ENCODE assay signal across 33 cellular contexts in genomic region chr19:55031178-55031577, GRCh38. TPM values are rescaled to one million over a fixed set of nuclear protein-coding genes. Genes with fewer than 3 reads are reported as not detected.
DNase-seq lines count a peak whose midpoint lies in the region; ATAC-seq, FAIRE-seq and TF ChIP-seq lines count a peak whose summit lies in the region.
"Had no signal": no experiment of that assay in that cellular context is flagged by ENCODE, and none has a peak within 500 bp of the region (broad histone marks: within the 10 kb centered on the region; RNA-seq: fewer than 3 reads in every experiment).

No MANE protein-coding gene starts in this region.

- no peak for TF ChIP-seq CTCF in HepG2 (CRISPR knock-in tag; IDR thresholded peaks at IDR 0.05)
- TF ChIP-seq CTCF in right lobe of liver (IDR thresholded peaks at IDR 0.05), result no peak
- TF ChIP-seq CTCF in WTC11 (IDR thresholded peaks at IDR 0.05), result no peak
- TF ChIP-seq CTCF in upper lobe of right lung (IDR thresholded peaks at IDR 0.05), result no peak

- ATAC-seq in HepG2, result no peak
- no peak for ATAC-seq in right lobe of liver
- no peak for ATAC-seq in WTC11
- ATAC-seq in upper lobe of right lung, result no peak
- ATAC-seq: GM12878 had no signal

- H4K8ac ChIP-seq in mesendoderm (ENCODE audit: low read depth, low read length), result no peak overlapping the region

- BruUV-seq in HepG2 (replicated peaks; lab: Mats Ljungman, UMichigan), result no TSS peak

- H2BK15ac ChIP-seq in mesendoderm (replicated peaks; ENCODE audit: low read depth), result no peak overlapping the region

- H3K36me3 ChIP-seq in HepG2 (replicated peaks in 1 of 2; ENCODE audit: control insufficient read depth in 1 of 2, insufficient read depth in 2 of 2, low read length in 2 of 2) (no peaks in the 10 kb centered on the region), right lobe of liver (no peaks in the 10 kb centered on the region), upper lobe of right lung (no peaks in the 10 kb centered on the region), mesendoderm (ENCODE audit: control insufficient read depth, insufficient read depth, low read length) (no peaks in the 10 kb centered on the region)
- H3K36me3 ChIP-seq: BE2C had no signal

- H3K79me2 ChIP-seq in HepG2 (ENCODE audit: insufficient read depth, low read length), result no peaks in the 10 kb centered on the region
- peaks cover 2% of the 10 kb centered on the region for H3K79me2 ChIP-seq in mesendoderm (ENCODE audit: control insufficient read depth, insufficient read depth, low read length)

- no peaks in the 10 kb centered on the region for H3K79me1 ChIP-seq in mesendoderm (ENCODE audit: low read length)

- WGBS in HepG2 (ENCODE audit: low lambda C conversion rate), result 50% methylated on average over 7 of the region's 7 CpGs
- 74% methylated on average over 6 of the region's 7 CpGs for WGBS in right lobe of liver (ENCODE audit: insufficient coverage, low coverage, low lambda C conversion rate, missing lambda C conversion rate)
- WGBS in mesendoderm (ENCODE audit: extremely low coverage, insufficient coverage, low lambda C conversion rate), result no CpG with 5 or more reads among the region's 7 CpGs

- TF ChIP-seq POLR2A in HepG2 (IDR thresholded peaks at IDR 0.05; ENCODE audit: insufficient read depth in 1 of 2, low read depth in 2 of 2, low read length in 2 of 2) (no peak), right lobe of liver (IDR thresholded peaks at IDR 0.05) (no peak)

- intact Hi-C loops in HepG2 (cut with micrococcal nuclease; ENCODE audit: unreplicated experiment) (no loop called here), right lobe of liver (cut with DNase I) (no loop called here), posterior vena cava (cut with DNase I) (no loop called here), upper lobe of right lung (cut with DNase I) (no loop called here)

- no peak overlapping the region for H3K9ac ChIP-seq in HepG2 (ENCODE audit: insufficient read depth, low read depth, low read length)
- H3K9ac ChIP-seq in mesendoderm (ENCODE audit: low read length), result no peak overlapping the region
- H3K9ac ChIP-seq: BLaER1 had no signal

- no peak overlapping the region for H4K5ac ChIP-seq in mesendoderm (ENCODE audit: low read length)

- H3K9me3 Mint-ChIP-seq in WTC11, result peaks cover 3% of the 10 kb centered on the region

- no peaks in the 10 kb centered on the region for H3K4me1 Mint-ChIP-seq in WTC11

- H3K4me3 Mint-ChIP-seq in WTC11, result no peak overlapping the region
- H3K4me3 Mint-ChIP-seq: CD14-positive monocyte; CD4-positive, alpha-beta memory T cell; CD4-positive, CD25-positive, alpha-beta regulatory T cell; CD8-positive, alpha-beta memory T cell had no signal

- peaks cover 3% of the 10 kb centered on the region for H3K36me3 Mint-ChIP-seq in WTC11

- TF ChIP-seq EP300 in HepG2 (IDR thresholded peaks at IDR 0.05; ENCODE audit: low read depth in 2 of 2, low read length in 2 of 2), result no peak
- no peak for TF ChIP-seq EP300 in HepG2 (CRISPR knock-in tag; IDR thresholded peaks at IDR 0.05; ENCODE audit: borderline replicate concordance)

- no peak for FAIRE-seq in HepG2 (lab: Jason Lieb, UNC)
- FAIRE-seq: A204.1, GM12878, GM12892, GM18507, GM19239 had no signal

- no peak overlapping the region for H3K27ac Mint-ChIP-seq in WTC11
- H3K27ac Mint-ChIP-seq: CD14-positive monocyte; CD4-positive, alpha-beta memory T cell; CD4-positive, CD25-positive, alpha-beta regulatory T cell; CD8-positive, alpha-beta memory T cell had no signal

- POLR2A ChIA-PET in HepG2 (lab: Yijun Ruan, JAX) (no interaction called here), WTC11 (lab: Charles Lee) (no interaction called here)

- H3K23ac ChIP-seq in mesendoderm (ENCODE audit: low read length), result no peak overlapping the region

- no peak overlapping the region for H2BK5ac ChIP-seq in mesendoderm (ENCODE audit: low read length)

- H3K4me1 ChIP-seq in HepG2 (ENCODE audit: insufficient read depth, low read length), result no peaks in the 10 kb centered on the region
- no peaks in the 10 kb centered on the region for H3K4me1 ChIP-seq in right lobe of liver
- H3K4me1 ChIP-seq in upper lobe of right lung, result no peaks in the 10 kb centered on the region
- H3K4me1 ChIP-seq in mesendoderm (ENCODE audit: control insufficient read depth, low read depth, low read length), result no peaks in the 10 kb centered on the region
- H3K4me1 ChIP-seq: BE2C had no signal

- no peak overlapping the region for H3K18ac ChIP-seq in mesendoderm (ENCODE audit: low read length)

- H3K27ac ChIP-seq in HepG2 (ENCODE audit: extremely low read length, insufficient read depth, low read length), result no peak overlapping the region
- no peak overlapping the region for H3K27ac ChIP-seq in right lobe of liver
- H3K27ac ChIP-seq in upper lobe of right lung, result no peak overlapping the region
- H3K27ac ChIP-seq in mesendoderm (ENCODE audit: low read depth, low read length), result no peak overlapping the region
- H3K27ac ChIP-seq: BLaER1 had no signal

- no peak overlapping the region for H2AK5ac ChIP-seq in mesendoderm (ENCODE audit: low read length)

- no peak overlapping the region for H3K4me3 ChIP-seq in HepG2 (replicated peaks in 1 of 3; ENCODE audit: insufficient read depth in 1 of 3, low read depth in 2 of 3, low read length in 3 of 3)
- H3K4me3 ChIP-seq in right lobe of liver, result no peak overlapping the region
- no peak overlapping the region for H3K4me3 ChIP-seq in upper lobe of right lung
- H3K4me3 ChIP-seq in mesendoderm (ENCODE audit: low read length), result no peak overlapping the region
- H3K4me3 ChIP-seq: BLaER1, GM12878 had no signal

- H2AFZ ChIP-seq in HepG2 (ENCODE audit: low read length), result no peak overlapping the region

- TF ChIP-seq RAD21 in HepG2 (CRISPR knock-in tag; IDR thresholded peaks at IDR 0.05), result no peak

- no peak for DNase-seq in HepG2 (ENCODE audit: low spot score)
- no peak for DNase-seq in right lobe of liver
- no peak for DNase-seq in WTC11 (ENCODE audit: low spot score)
- peak; percentile 18 for DNase-seq in posterior vena cava (ENCODE audit: low spot score)
- peak; percentile 27 for DNase-seq in upper lobe of right lung
- DNase-seq in activated gamma-delta T cell treated with Interleukin-2 at 50 U/mL for 16 hours, result no peak
- DNase-seq in mesendoderm, result no peak
- DNase-seq in SIG-M5 (lab: John Stamatoyannopoulos, UW), result no peak
- DNase-seq: 8988T; ACHN; BE2C; C1 segment of cervical spinal cord; CD4-positive, alpha-beta memory T cell; CD4-positive, CD25-positive, alpha-beta regulatory T cell; CD8-positive, alpha-beta memory T cell; COR-L47; DMS 273 treated with DMSO at 0.1 percent for 48 hours; DMS153; DMS53; DMS79; DND-41; EL; GDM1 had no signal

- H3K4me2 ChIP-seq in HepG2 (ENCODE audit: low read depth, low read length) (no peak overlapping the region), mesendoderm (ENCODE audit: low read length) (no peak overlapping the region)
- H3K4me2 ChIP-seq: BLaER1 had no signal

- H3K27me3 ChIP-seq in HepG2 (ENCODE audit: control insufficient read depth in 1 of 2, insufficient read depth in 2 of 2, low read length in 2 of 2) (no peaks in the 10 kb centered on the region), right lobe of liver (no peaks in the 10 kb centered on the region), upper lobe of right lung (no peaks in the 10 kb centered on the region), mesendoderm (ENCODE audit: insufficient read depth, low read length, poor library complexity) (no peaks in the 10 kb centered on the region)
- H3K27me3 ChIP-seq: BLaER1 had no signal

- CTCF ChIA-PET in HepG2 (lab: Yijun Ruan, JAX; ENCODE audit: low intra/inter-chr PET ratio, low total read pairs), result no interaction called here
- CTCF ChIA-PET in WTC11 (lab: Charles Lee), result interaction anchor here (0.9 kb wide), 1 partner anchor 150 kb away, joined by 5 read pairs; no protein-coding TSS in a partner anchor

- no peaks in the 10 kb centered on the region for H4K20me1 ChIP-seq in HepG2 (ENCODE audit: insufficient read depth, low read length)

- H2BK120ac ChIP-seq in mesendoderm (ENCODE audit: low read depth, low read length), result no peak overlapping the region

- H3K56ac ChIP-seq in mesendoderm (ENCODE audit: low read length), result no peak overlapping the region

- in situ Hi-C loops in HepG2 (cut with HindIII; ENCODE audit: extremely low pct_ligation_motif_present, low pct_unique_long_range_greater_than_20kb), result no loop called here

- no peaks in the 10 kb centered on the region for H3K27me3 Mint-ChIP-seq in WTC11 (ENCODE audit: low read depth)
- H3K27me3 Mint-ChIP-seq: CD4-positive, alpha-beta memory T cell; CD4-positive, CD25-positive, alpha-beta regulatory T cell; CD8-positive, alpha-beta memory T cell had no signal

- no peak overlapping the region for H3K4ac ChIP-seq in mesendoderm (ENCODE audit: low read depth, low read length)

- H3K9me3 ChIP-seq in HepG2 (ENCODE audit: low read length), result no peaks in the 10 kb centered on the region
- no peaks in the 10 kb centered on the region for H3K9me3 ChIP-seq in right lobe of liver
- H3K9me3 ChIP-seq in upper lobe of right lung, result no peaks in the 10 kb centered on the region
- H3K9me3 ChIP-seq: BE2C had no signal

RNA-seq across cellular contexts. Expression of gene GP6, which starts 6.9 kb away (rescaled TPM):
- total RNA-seq in HepG2 (2016; rRNA removed; fragmentation: Illumina TruSeq; extraction: Trizol), result not detected in 2 replicates
- not detected in 2 replicates for total RNA-seq in HepG2 (2016; cell fraction: cytosol; rRNA removed; fragmentation: Illumina TruSeq; extraction: Trizol; ENCODE audit: low read depth)
- total RNA-seq in HepG2 (2016; cell fraction: insoluble cytoplasmic fraction; rRNA removed; fragmentation: Illumina TruSeq; extraction: Trizol), result not detected in 2 replicates
- total RNA-seq in HepG2 (2016; cell fraction: membrane; rRNA removed; fragmentation: Illumina TruSeq; extraction: Trizol), result not detected in 2 replicates
- not detected in 2 replicates for total RNA-seq in HepG2 (2016; cell fraction: nucleus; rRNA removed; fragmentation: Illumina TruSeq; extraction: Trizol)
- polyA plus RNA-seq in HepG2 (2011; rRNA removed), result 0.05 and 0.08 TPM in 2 replicates
- 0.03 TPM in 1 of 2 replicates, not detected in the other for polyA plus RNA-seq in HepG2 (2011; cell fraction: cytosol; rRNA removed)
- polyA plus RNA-seq in HepG2 (2011; cell fraction: nucleus; rRNA removed), result 0.05 TPM in 1 of 2 replicates, not detected in the other
- 0.13 TPM in 1 of 2 replicates, not detected in the other for polyA plus RNA-seq in HepG2 (2012)
- polyA plus RNA-seq in HepG2 (2016; cell fraction: cytosol; fragmentation: Illumina TruSeq; extraction: Trizol; ENCODE audit: low read depth), result not detected in 2 replicates
- not detected in 2 replicates for polyA plus RNA-seq in HepG2 (2016; cell fraction: insoluble cytoplasmic fraction; fragmentation: Illumina TruSeq; extraction: Trizol; ENCODE audit: low read depth)
- polyA plus RNA-seq in HepG2 (2016; cell fraction: membrane; fragmentation: Illumina TruSeq; extraction: Trizol; ENCODE audit: low read depth), result not detected in 2 replicates
- not detected in 2 replicates for polyA plus RNA-seq in HepG2 (2016; cell fraction: nucleus; fragmentation: Illumina TruSeq; extraction: Trizol; ENCODE audit: insufficient read depth, low read depth)
- polyA minus RNA-seq in HepG2 (2011; rRNA and poly(A)+ RNA removed; ENCODE audit: low replicate concordance), result 0.30 and 0.75 TPM in 2 replicates
- not detected in 2 replicates for polyA minus RNA-seq in HepG2 (2011; cell fraction: cytosol; rRNA and poly(A)+ RNA removed)
- not detected in 2 replicates for polyA minus RNA-seq in HepG2 (2011; cell fraction: nucleus; rRNA and poly(A)+ RNA removed)
- under 1 TPM in 2 of 6 experiments, not detected in 4; 0.33 to 0.42 TPM for total RNA-seq in right lobe of liver
- 0.41 to 1.1 TPM (median 0.61 TPM) in 3 replicates for total RNA-seq in WTC11 (2021)
- total RNA-seq in posterior vena cava, result under 1 TPM in 1 of 2 donors, not detected in 1; 0.19 TPM
- total RNA-seq in upper lobe of right lung, result 0.32 TPM
- polyA plus RNA-seq in mesendoderm (2013, experiment 1 of 2), result 0.10 TPM
- 0.04 TPM for polyA plus RNA-seq in mesendoderm (2013, experiment 2 of 2)
- total RNA-seq: A673; CD8-positive, alpha-beta memory T cell; G401; GM12878 had no signal
- polyA plus RNA-seq: AG04450; CD4-positive, alpha-beta memory T cell; CD4-positive, CD25-positive, alpha-beta regulatory T cell; GM12878 had no signal

RNA-seq across cellular contexts. Expression of gene RDH13, which starts 31.8 kb away (rescaled TPM):
- total RNA-seq in HepG2 (2016; rRNA removed; fragmentation: Illumina TruSeq; extraction: Trizol) (19.1 and 21.5 TPM in 2 replicates), right lobe of liver (10 to 100 TPM in 4 of 6 experiments, 1 to 10 TPM in 2; 7.7 to 16.8 (median 12.1) TPM), WTC11 (2021) (35.3 to 39.5 TPM (median 38.4 TPM) in 3 replicates), posterior vena cava (1 to 10 TPM; 7.8 to 8.1 TPM), upper lobe of right lung (30.0 TPM)
- 7.5 and 7.8 TPM in 2 replicates for total RNA-seq in HepG2 (2016; cell fraction: cytosol; rRNA removed; fragmentation: Illumina TruSeq; extraction: Trizol; ENCODE audit: low read depth)
- 15.8 and 21.1 TPM in 2 replicates for total RNA-seq in HepG2 (2016; cell fraction: insoluble cytoplasmic fraction; rRNA removed; fragmentation: Illumina TruSeq; extraction: Trizol)
- 11.8 and 12.8 TPM in 2 replicates for total RNA-seq in HepG2 (2016; cell fraction: membrane; rRNA removed; fragmentation: Illumina TruSeq; extraction: Trizol)
- total RNA-seq in HepG2 (2016; cell fraction: nucleus; rRNA removed; fragmentation: Illumina TruSeq; extraction: Trizol), result 17.4 and 22.3 TPM in 2 replicates
- 13.4 and 16.6 TPM in 2 replicates for polyA plus RNA-seq in HepG2 (2011; rRNA removed)
- polyA plus RNA-seq in HepG2 (2011; cell fraction: cytosol; rRNA removed), result 9.7 and 11.4 TPM in 2 replicates
- 30.1 and 32.4 TPM in 2 replicates for polyA plus RNA-seq in HepG2 (2011; cell fraction: nucleus; rRNA removed)
- 11.5 and 13.1 TPM in 2 replicates for polyA plus RNA-seq in HepG2 (2012)
- polyA plus RNA-seq in HepG2 (2016; cell fraction: cytosol; fragmentation: Illumina TruSeq; extraction: Trizol; ENCODE audit: low read depth), result 4.2 and 4.4 TPM in 2 replicates
- 14.5 and 16.2 TPM in 2 replicates for polyA plus RNA-seq in HepG2 (2016; cell fraction: insoluble cytoplasmic fraction; fragmentation: Illumina TruSeq; extraction: Trizol; ENCODE audit: low read depth)
- 5.8 and 6.5 TPM in 2 replicates for polyA plus RNA-seq in HepG2 (2016; cell fraction: membrane; fragmentation: Illumina TruSeq; extraction: Trizol; ENCODE audit: low read depth)
- 30.4 and 34.3 TPM in 2 replicates for polyA plus RNA-seq in HepG2 (2016; cell fraction: nucleus; fragmentation: Illumina TruSeq; extraction: Trizol; ENCODE audit: insufficient read depth, low read depth)
- 35.2 and 54.3 TPM in 2 replicates for polyA minus RNA-seq in HepG2 (2011; rRNA and poly(A)+ RNA removed; ENCODE audit: low replicate concordance)
- 8.1 and 16.8 TPM in 2 replicates for polyA minus RNA-seq in HepG2 (2011; cell fraction: cytosol; rRNA and poly(A)+ RNA removed)
- 29.1 and 32.1 TPM in 2 replicates for polyA minus RNA-seq in HepG2 (2011; cell fraction: nucleus; rRNA and poly(A)+ RNA removed)
- polyA plus RNA-seq in mesendoderm (2013, experiment 1 of 2), result 14.3 TPM
- 14.3 TPM for polyA plus RNA-seq in mesendoderm (2013, experiment 2 of 2)

RNA-seq across cellular contexts. Expression of gene EPS8L1, which starts 44.5 kb away (rescaled TPM):
- total RNA-seq in HepG2 (2016; rRNA removed; fragmentation: Illumina TruSeq; extraction: Trizol), result 2.3 and 3.0 TPM in 2 replicates
- total RNA-seq in HepG2 (2016; cell fraction: cytosol; rRNA removed; fragmentation: Illumina TruSeq; extraction: Trizol; ENCODE audit: low read depth), result 0.79 and 0.91 TPM in 2 replicates
- 1.4 and 2.2 TPM in 2 replicates for total RNA-seq in HepG2 (2016; cell fraction: insoluble cytoplasmic fraction; rRNA removed; fragmentation: Illumina TruSeq; extraction: Trizol)
- 2.6 and 2.9 TPM in 2 replicates for total RNA-seq in HepG2 (2016; cell fraction: membrane; rRNA removed; fragmentation: Illumina TruSeq; extraction: Trizol)
- 0.84 and 1.3 TPM in 2 replicates for total RNA-seq in HepG2 (2016; cell fraction: nucleus; rRNA removed; fragmentation: Illumina TruSeq; extraction: Trizol)
- 6.3 and 6.6 TPM in 2 replicates for polyA plus RNA-seq in HepG2 (2011; rRNA removed)
- 3.0 and 4.2 TPM in 2 replicates for polyA plus RNA-seq in HepG2 (2011; cell fraction: cytosol; rRNA removed)
- polyA plus RNA-seq in HepG2 (2011; cell fraction: nucleus; rRNA removed), result 27.8 and 31.9 TPM in 2 replicates
- polyA plus RNA-seq in HepG2 (2012), result 5.0 and 6.5 TPM in 2 replicates
- polyA plus RNA-seq in HepG2 (2016; cell fraction: cytosol; fragmentation: Illumina TruSeq; extraction: Trizol; ENCODE audit: low read depth), result 1.6 and 1.7 TPM in 2 replicates
- 1.4 and 2.0 TPM in 2 replicates for polyA plus RNA-seq in HepG2 (2016; cell fraction: insoluble cytoplasmic fraction; fragmentation: Illumina TruSeq; extraction: Trizol; ENCODE audit: low read depth)
- 2.0 TPM in 2 replicates for polyA plus RNA-seq in HepG2 (2016; cell fraction: membrane; fragmentation: Illumina TruSeq; extraction: Trizol; ENCODE audit: low read depth)
- polyA plus RNA-seq in HepG2 (2016; cell fraction: nucleus; fragmentation: Illumina TruSeq; extraction: Trizol; ENCODE audit: insufficient read depth, low read depth), result 6.3 and 7.4 TPM in 2 replicates
- polyA minus RNA-seq in HepG2 (2011; rRNA and poly(A)+ RNA removed; ENCODE audit: low replicate concordance), result 4.0 and 6.3 TPM in 2 replicates
- 0.88 and 1.4 TPM in 2 replicates for polyA minus RNA-seq in HepG2 (2011; cell fraction: cytosol; rRNA and poly(A)+ RNA removed)
- polyA minus RNA-seq in HepG2 (2011; cell fraction: nucleus; rRNA and poly(A)+ RNA removed), result 3.4 and 3.7 TPM in 2 replicates
- total RNA-seq in right lobe of liver, result 1 to 10 TPM in 4 of 6 experiments, under 1 TPM in 2; 0.49 to 2.4 (median 1.2) TPM
- 38.9 to 43.8 TPM (median 42.8 TPM) in 3 replicates for total RNA-seq in WTC11 (2021)
- total RNA-seq in posterior vena cava, result 1 to 10 TPM in 1 of 2 donors, under 1 TPM in 1; 0.38 to 2.1 TPM
- 35.6 TPM for total RNA-seq in upper lobe of right lung
- 13.8 TPM for polyA plus RNA-seq in mesendoderm (2013, experiment 1 of 2)
- polyA plus RNA-seq in mesendoderm (2013, experiment 2 of 2), result 11.6 TPM

Comparison
In these comparisons a context has a peak if more than half of its experiments do, and no peak if none do; other contexts are left out.
1. DNase-seq: peak in posterior vena cava (single experiment) and upper lobe of right lung (single experiment); none in HepG2 (single experiment), right lobe of liver (0 of 3), WTC11 (single experiment), activated gamma-delta T cell treated with Interleukin-2 at 50 U/mL for 16 hours (single experiment), mesendoderm (single experiment) and SIG-M5 (single experiment).
2. Of the 50 proteins assayed by ChIP-seq in both HepG2 and WTC11: peak only in HepG2: none; only in WTC11: none; in both: ZNF121; in neither: 49.